In genomic region chrX:19747672-19748610, GRCh38 we compare ENCODE assay signal across 8 cellular contexts.
DNase-seq lines count a peak whose midpoint lies in the region.

No MANE protein-coding gene starts in this region.

- DNase-seq in NK-92 treated with Interleukin-12 subunit alpha and Interleukin-12 subunit beta, amount 100 ng/mL, for 24 hours (lab: John Stamatoyannopoulos, UW) = peak; percentile 66
- DNase-seq in NK-92 (lab: John Stamatoyannopoulos, UW; ENCODE audit: unreplicated experiment) = no peak
- DNase-seq in NOMO-1 (lab: John Stamatoyannopoulos, UW; ENCODE audit: unreplicated experiment in 2 of 2) = peak; percentile 85 to 88
- peak; percentile 46 for DNase-seq in activated T-helper 9 cell treated with anti-CD3 and anti-CD28 coated beads, Interleukin-2, amount 50 U/mL, for 16 hours (ENCODE audit: low read depth)
- peak; percentile 54 to 57 for DNase-seq in stimulated activated CD4-positive, alpha-beta T cell treated with anti-CD3 and anti-CD28 coated beads, Interleukin-15, amount 100 ng/mL, for 48 hours (ENCODE audit: low read depth in 2 of 2)
- no peak for DNase-seq in AG08395 (ENCODE audit: low spot score)
- DNase-seq in midbrain (lab: John Stamatoyannopoulos, UW) = no peak
- DNase-seq in ACHN = no peak

- in situ Hi-C loops in ACHN (cut with HindIII; ENCODE audit: low pct_ligation_motif_present, low pct_unique_long_range_greater_than_20kb, low sequenced_read_pairs) = no loop called here

Comparison
In these comparisons a context has a peak if more than half of its experiments do, and no peak if none do; other contexts are left out.
1. DNase-seq: peak in NK-92 treated with Interleukin-12 subunit alpha and Interleukin-12 subunit beta, amount 100 ng/mL, for 24 hours (single experiment), NOMO-1 (2 of 2), activated T-helper 9 cell treated with anti-CD3 and anti-CD28 coated beads, Interleukin-2, amount 50 U/mL, for 16 hours (single experiment) and stimulated activated CD4-positive, alpha-beta T cell treated with anti-CD3 and anti-CD28 coated beads, Interleukin-15, amount 100 ng/mL, for 48 hours (2 of 2); none in NK-92 (single experiment), AG08395 (single experiment), midbrain (single experiment) and ACHN (single experiment).